1 cellular context compared by ENCODE assay signal in genomic region chr10:61987951-61988379, GRCh38.
A peak's percentile ranks its signal among the peaks of the same experiment; 100 is the strongest.
TF ChIP-seq lines count a peak whose summit lies in the region.

No MANE protein-coding gene starts in this region.

TF ChIP-seq in GM12878, 131 proteins besides CTCF, POLR2A, EP300 and RAD21 (continued from another document and continues in another):
- no peak for TF ChIP-seq REST (IDR thresholded peaks at IDR 0.05; ENCODE audit: low read depth, low read length)
- no peak for TF ChIP-seq SIX5 (IDR thresholded peaks at IDR 0.05; ENCODE audit: low read depth, low read length, severe bottlenecking)
- TF ChIP-seq RELB (IDR thresholded peaks at IDR 0.05; ENCODE audit: low read depth) = peak; percentile 81
- TF ChIP-seq RAD51 (IDR thresholded peaks at IDR 0.05) = no peak
- TF ChIP-seq DPF2 (IDR thresholded peaks at IDR 0.05) = peak; percentile 79
- TF ChIP-seq ZNF622 (IDR thresholded peaks at IDR 0.05) = no peak
- TF ChIP-seq BMI1 (IDR thresholded peaks at IDR 0.05; ENCODE audit: borderline replicate concordance) = 0 out of 2 replicates have a peak, but pooled peaks have one; percentile 27
- TF ChIP-seq SMAD5 (IDR thresholded peaks at IDR 0.05; ENCODE audit: low read depth) = no peak
- no peak for TF ChIP-seq ZNF274 (IDR thresholded peaks at IDR 0.05; ENCODE audit: insufficient read depth, insufficient read length)
- no peak for TF ChIP-seq NRF1 (conservative IDR thresholded peaks at IDR 0.05; ENCODE audit: low read depth, low read length)
- TF ChIP-seq MEF2A (IDR thresholded peaks at IDR 0.05; ENCODE audit: insufficient read depth, low read depth, low read length) = peak; percentile 67; the same call in 1 of the 2 replicates
- TF ChIP-seq BCLAF1 (IDR thresholded peaks at IDR 0.05) = no peak
- TF ChIP-seq MAX (IDR thresholded peaks at IDR 0.05; ENCODE audit: low read depth, low read length) = no peak
- no peak for TF ChIP-seq RBBP5 (conservative IDR thresholded peaks at IDR 0.05)
- TF ChIP-seq NFIC (IDR thresholded peaks at IDR 0.05; ENCODE audit: low read depth, low read length) = peak; percentile 97
- TF ChIP-seq ATF3 (IDR thresholded peaks at IDR 0.05; ENCODE audit: borderline replicate concordance, extremely low read depth, low read depth, low read length) = no peak
- peak; percentile 65 for TF ChIP-seq CBFB (IDR thresholded peaks at IDR 0.05; ENCODE audit: low read depth)
- peak; percentile 62; the same call in 1 of the 2 replicates for TF ChIP-seq CHD2 (IDR thresholded peaks at IDR 0.05; ENCODE audit: borderline replicate concordance, low read depth, low read length)
- TF ChIP-seq ZBTB40 (IDR thresholded peaks at IDR 0.05; ENCODE audit: borderline replicate concordance) = no peak; the same call in 1 of the 2 replicates
- TF ChIP-seq SREBF1 (IDR thresholded peaks at IDR 0.05; ENCODE audit: low read length) = peak; percentile 62
- TF ChIP-seq ZNF384 (IDR thresholded peaks at IDR 0.05; ENCODE audit: borderline replicate concordance, low read depth, low read length) = no peak
- no peak for TF ChIP-seq STAT3 (IDR thresholded peaks at IDR 0.05; ENCODE audit: low read depth, low read length)
- TF ChIP-seq EGR1 (IDR thresholded peaks at IDR 0.05; ENCODE audit: borderline replicate concordance in 1 of 2, low read depth in 2 of 2, low read length in 2 of 2) = no peak
- no peak for TF ChIP-seq HSF1 (IDR thresholded peaks at IDR 0.05; ENCODE audit: low read depth, low read length)
- TF ChIP-seq PAX8 (IDR thresholded peaks at IDR 0.05) = no peak
- 0 out of 2 replicates have a peak, but pooled peaks have one; percentile 22 for TF ChIP-seq TAF1 (IDR thresholded peaks at IDR 0.05; ENCODE audit: borderline replicate concordance, low read depth, low read length)
- TF ChIP-seq RB1 (IDR thresholded peaks at IDR 0.05; ENCODE audit: borderline replicate concordance) = no peak
- peak; percentile 96 for TF ChIP-seq ATF2 (IDR thresholded peaks at IDR 0.05; ENCODE audit: low read length)
- TF ChIP-seq IKZF2 (IDR thresholded peaks at IDR 0.05) = peak; percentile 92 to 93
- TF ChIP-seq PRDM15 (CRISPR knock-in tag; IDR thresholded peaks at IDR 0.05) = no peak
- TF ChIP-seq JUND (IDR thresholded peaks at IDR 0.05; ENCODE audit: low read depth, low read length) = peak; percentile 82
- TF ChIP-seq CHD4 (IDR thresholded peaks at IDR 0.05) = no peak
- peak; percentile 39 for TF ChIP-seq MEF2B (IDR thresholded peaks at IDR 0.05; ENCODE audit: partially characterized antibody, poor library complexity, severe bottlenecking)
